ENCODE assay signal across 23 cellular contexts in genomic region chr7:94431203-94431602, GRCh38. TPM values are rescaled to one million over a fixed set of nuclear protein-coding genes. Genes with fewer than 3 reads are reported as not detected.
DNase-seq lines count a peak whose midpoint lies in the region; ATAC-seq, FAIRE-seq and TF ChIP-seq lines count a peak whose summit lies in the region.
"Had no signal": no experiment of that assay in that cellular context is flagged by ENCODE, and none has a peak within 500 bp of the region (broad histone marks: within the 10 kb centered on the region; RNA-seq: fewer than 3 reads in every experiment).

No MANE protein-coding gene starts in this region.

- H3K4me2 ChIP-seq in astrocyte (ENCODE audit: low read length) = no peak overlapping the region
- H3K4me2 ChIP-seq: A549 had no signal

- no peaks in the 10 kb centered on the region for H3K9me3 Mint-ChIP-seq in astrocyte (ENCODE audit: unreplicated experiment)
- H3K9me3 Mint-ChIP-seq in osteocyte (ENCODE audit: unreplicated experiment) = no peaks in the 10 kb centered on the region
- H3K9me3 Mint-ChIP-seq: CD4-positive, CD25-positive, alpha-beta regulatory T cell had no signal

- peaks cover 4% of the 10 kb centered on the region for H3K4me1 Mint-ChIP-seq in astrocyte (ENCODE audit: low read depth, unreplicated experiment)
- H3K4me1 Mint-ChIP-seq in osteocyte (ENCODE audit: unreplicated experiment) = peaks cover 8% of the 10 kb centered on the region

- ATAC-seq in GM21390 (IDR thresholded peaks at IDR 0.05; ENCODE audit: unreplicated experiment) = no peak
- ATAC-seq: A549, HepG2, Panc1 had no signal

- no peaks in the 10 kb centered on the region for H3K27me3 ChIP-seq in astrocyte (ENCODE audit: insufficient read depth, low read length)
- H3K27me3 ChIP-seq in WERI-Rb-1 (ENCODE audit: insufficient read depth, low read depth, severe bottlenecking) = no peaks in the 10 kb centered on the region

- H3K27ac ChIP-seq in astrocyte (ENCODE audit: low read depth, low read length) = no peak overlapping the region
- no peak overlapping the region for H3K27ac ChIP-seq in WERI-Rb-1
- H3K27ac ChIP-seq: A549, HL-60 had no signal

- H3K4me3 Mint-ChIP-seq in astrocyte (ENCODE audit: unreplicated experiment) (no peak overlapping the region), osteocyte (ENCODE audit: unreplicated experiment) (no peak overlapping the region)
- H3K4me3 Mint-ChIP-seq: CD4-positive, CD25-positive, alpha-beta regulatory T cell had no signal

- peaks cover 48% of the 10 kb centered on the region for H3K36me3 ChIP-seq in astrocyte (ENCODE audit: insufficient read depth, low read length)
- no peaks in the 10 kb centered on the region for H3K36me3 ChIP-seq in WERI-Rb-1

- H3K4me3 ChIP-seq in astrocyte (ENCODE audit: insufficient read depth, low read depth, low read length) (no peak overlapping the region), fibroblast of mammary gland (ENCODE audit: control insufficient read depth, low read depth, low read length) (no peak overlapping the region), WERI-Rb-1 (ENCODE audit: low read depth, low read length) (no peak overlapping the region)
- H3K4me3 ChIP-seq: A549 had no signal

- H3K36me3 Mint-ChIP-seq in astrocyte (ENCODE audit: low read depth, unreplicated experiment) (peaks cover 11% of the 10 kb centered on the region), osteocyte (ENCODE audit: unreplicated experiment) (peaks cover 45% of the 10 kb centered on the region)
- H3K36me3 Mint-ChIP-seq: CD4-positive, CD25-positive, alpha-beta regulatory T cell had no signal

- FAIRE-seq in astrocyte (lab: Jason Lieb, UNC) = no peak
- FAIRE-seq: H54, HepG2 had no signal

- H2AFZ ChIP-seq in astrocyte (ENCODE audit: low read depth, low read length) = no peak overlapping the region

- H3K9ac ChIP-seq in astrocyte (ENCODE audit: low read length) = no peak overlapping the region

- H3K9me3 ChIP-seq in astrocyte (ENCODE audit: insufficient read depth, low read depth, low read length) (no peaks in the 10 kb centered on the region), WERI-Rb-1 (ENCODE audit: severe bottlenecking) (no peaks in the 10 kb centered on the region)
- H3K9me3 ChIP-seq: A549 had no signal

- H3K27ac Mint-ChIP-seq in astrocyte (ENCODE audit: unreplicated experiment) (peak overlapping the region; percentile 45), osteocyte (ENCODE audit: unreplicated experiment) (peak overlapping the region; percentile 63)
- H3K27ac Mint-ChIP-seq: CD4-positive, CD25-positive, alpha-beta regulatory T cell had no signal

- no peaks in the 10 kb centered on the region for H3K4me1 ChIP-seq in astrocyte (ENCODE audit: insufficient read depth, low read length)
- H3K4me1 ChIP-seq: A549 had no signal

- TF ChIP-seq CTCF in astrocyte (IDR thresholded peaks at IDR 0.05; ENCODE audit: insufficient read depth, low read depth, low read length) (no peak), fibroblast of mammary gland (conservative IDR thresholded peaks at IDR 0.05; ENCODE audit: control insufficient read depth, insufficient read depth, low read depth, low read length) (no peak), osteocyte (IDR thresholded peaks at IDR 0.05) (no peak), WERI-Rb-1 (IDR thresholded peaks at IDR 0.05; ENCODE audit: low read depth, low read length) (no peak)

- no peaks in the 10 kb centered on the region for H3K79me2 ChIP-seq in astrocyte (ENCODE audit: insufficient read depth, low read length)

- no peaks in the 10 kb centered on the region for H3K27me3 Mint-ChIP-seq in astrocyte (ENCODE audit: low read depth, unreplicated experiment)
- no peaks in the 10 kb centered on the region for H3K27me3 Mint-ChIP-seq in osteocyte (ENCODE audit: unreplicated experiment)

- DNase-seq in GM04503 (ENCODE audit: low read depth) = peak; percentile 33
- DNase-seq in astrocyte (ENCODE audit: low read depth) = no peak
- peak; percentile 46 for DNase-seq in fibroblast of mammary gland (ENCODE audit: low read depth)
- DNase-seq in osteocyte (ENCODE audit: extremely low spot score, unreplicated experiment) = no peak
- DNase-seq in WERI-Rb-1 = no peak
- no peak for DNase-seq in LoVo (ENCODE audit: low spot score)
- no peak for DNase-seq in DMS153 (lab: John Stamatoyannopoulos, UW)
- DNase-seq: CD4-positive, CD25-positive, alpha-beta regulatory T cell; DMS 273 treated with DMSO at 0.1 percent for 48 hours; GDM1; KG1; NCI-H1105; NCI-H2029 treated with DMSO at 0.1 percent for 48 hours; NCI-H226; NCI-H510A treated with DMSO at 0.1 percent for 48 hours; NCI-H774 had no signal

- H4K20me1 ChIP-seq in astrocyte (ENCODE audit: insufficient read depth, low read length) = peaks cover 43% of the 10 kb centered on the region

RNA-seq across cellular contexts. Expression of gene COL1A2, which starts 36.5 kb away (rescaled TPM):
- total RNA-seq in astrocyte (6,748 and 8,907 TPM in 2 replicates), osteocyte (7,492 and 7,869 TPM in 2 replicates)
- total RNA-seq: CD4-positive, CD25-positive, alpha-beta regulatory T cell; HepG2; HT-29 had no signal

Comparison
In these comparisons a context has a peak if more than half of its experiments do, and no peak if none do; other contexts are left out.
1. DNase-seq: peak in GM04503 (single experiment) and fibroblast of mammary gland (single experiment); none in astrocyte (single experiment), osteocyte (single experiment), WERI-Rb-1 (single experiment), LoVo (single experiment) and DMS153 (single experiment).